In the genomic region with DNA sequence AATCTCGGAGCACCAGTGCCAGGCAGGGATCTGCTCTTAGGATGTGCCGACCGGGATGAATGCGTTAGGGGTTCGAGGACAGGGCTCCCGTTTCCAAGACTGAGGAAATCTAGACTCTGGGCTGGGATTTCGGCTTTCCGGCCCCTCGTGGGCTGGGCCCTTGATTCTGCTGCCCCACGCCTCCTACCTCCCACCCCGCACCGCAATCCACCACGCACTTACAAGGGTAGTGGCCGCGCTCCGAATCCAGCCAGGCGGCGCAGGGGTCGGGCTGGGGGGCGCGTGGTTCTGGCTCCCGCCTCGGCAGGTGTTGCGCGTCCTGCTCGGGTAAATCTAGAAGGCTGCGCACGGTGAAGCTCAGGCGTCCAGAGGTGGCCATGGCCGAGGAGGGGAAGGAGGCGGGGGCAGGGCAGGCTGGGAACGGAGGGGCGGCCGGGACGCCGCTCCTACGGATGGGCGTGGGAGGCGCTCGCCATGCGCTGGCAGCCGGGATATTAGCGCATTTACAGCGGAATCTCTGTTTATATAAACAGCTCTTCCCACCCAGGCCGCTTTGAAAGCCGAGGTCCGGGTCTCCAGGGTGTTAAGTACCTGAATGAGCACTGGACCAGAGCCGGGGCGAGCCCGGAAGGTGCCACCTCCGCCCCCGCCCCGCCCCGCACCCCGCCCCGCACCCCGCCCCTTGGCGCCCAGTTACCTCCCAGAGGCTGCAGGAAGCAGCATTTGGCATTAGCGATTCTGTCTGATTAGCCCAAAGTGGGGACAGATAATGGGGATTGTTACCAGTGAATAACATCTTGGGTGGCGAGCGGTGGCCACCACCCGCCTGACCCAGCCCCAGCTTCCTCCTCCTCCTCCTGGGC, we compare ENCODE assay signal across 9 cellular contexts. TPM values are rescaled to one million over a fixed set of nuclear protein-coding genes. Genes with fewer than 3 reads are reported as not detected.
DNase-seq lines count a peak whose midpoint lies in the region; ATAC-seq, FAIRE-seq and TF ChIP-seq lines count a peak whose summit lies in the region.
"Had no signal": no experiment of that assay in that cellular context is flagged by ENCODE, and none has a peak within 500 bp of the region (broad histone marks: within the 10 kb centered on the region; RNA-seq: fewer than 3 reads in every experiment).

A gene (minus strand): TSS at position 604 of the 863 bp plus-strand sequence. CDS start 225 bp downstream, at position 379.

- H3K9me3 Mint-ChIP-seq in WTC11, result no peaks in the 10 kb centered on the region
- H3K9me3 Mint-ChIP-seq in activated T-helper 1 cell treated with anti-CD3 and anti-CD28 coated beads, Interleukin-12 subunit alpha, Interleukin-12 subunit beta, Interleukin-2, Interleukin-4 antibody, amounts not matched to agents 30 ng/mL and 10 ng/mL and 1 ng/mL, durations not matched to agents 14 hours and 24 hours and 36 hours, result no peaks in the 10 kb centered on the region
- no peaks in the 10 kb centered on the region for H3K9me3 Mint-ChIP-seq in activated CD4-positive, alpha-beta memory T cell treated with anti-CD3 and anti-CD28 coated beads for 36 hours

- H3K4me1 ChIP-seq in kidney (ENCODE audit: control insufficient read depth in 1 of 2, insufficient read depth in 1 of 2, low read depth in 1 of 2, low read length in 2 of 2), result peaks cover 0 to 11% of the 10 kb centered on the region in 2 donors
- peaks cover 0 to 22% of the 10 kb centered on the region in 2 donors for H3K4me1 ChIP-seq in thyroid gland

- DNase-seq in activated CD4-positive, alpha-beta T cell treated with anti-CD3 and anti-CD28 coated beads for 48 hours, result peak; percentile 2
- no peak for DNase-seq in activated CD4-positive, alpha-beta T cell treated with anti-CD3 and anti-CD28 coated beads, Interleukin-2, amount 50 U/mL, for 4 hours
- DNase-seq in WTC11 (ENCODE audit: low spot score), result peak; percentile 51
- DNase-seq in kidney, result peak; percentile 69
- peak; percentile 56 to 58 for DNase-seq in thyroid gland
- no peak for DNase-seq in activated T-helper 1 cell treated with anti-CD3 and anti-CD28 coated beads, Interleukin-12 subunit alpha, Interleukin-12 subunit beta, Interleukin-2, Interleukin-4 antibody, amounts not matched to agents 30 ng/mL and 10 ng/mL and 1 ng/mL, durations not matched to agents 14 hours and 24 hours and 36 hours (ENCODE audit: low spot score)
- DNase-seq in T1000 (lab: John Stamatoyannopoulos, UW), result no peak
- DNase-seq in activated CD4-positive, alpha-beta memory T cell treated with anti-CD3 and anti-CD28 coated beads for 36 hours, result no peak
- DNase-seq: DMS153 had no signal

- no peaks in the 10 kb centered on the region for H3K36me3 ChIP-seq in kidney (ENCODE audit: control insufficient read depth in 1 of 2, insufficient read depth in 2 of 2, low read length in 2 of 2)
- H3K36me3 ChIP-seq in thyroid gland, result no peaks in the 10 kb centered on the region

- H3K27me3 Mint-ChIP-seq in WTC11 (ENCODE audit: low read depth), result no peaks in the 10 kb centered on the region; the same call in 1 of the 2 replicates
- peaks cover 61% of the 10 kb centered on the region for H3K27me3 Mint-ChIP-seq in activated T-helper 1 cell treated with anti-CD3 and anti-CD28 coated beads, Interleukin-12 subunit alpha, Interleukin-12 subunit beta, Interleukin-2, Interleukin-4 antibody, amounts not matched to agents 30 ng/mL and 10 ng/mL and 1 ng/mL, durations not matched to agents 14 hours and 24 hours and 36 hours (ENCODE audit: insufficient read depth)
- peaks cover 67% of the 10 kb centered on the region for H3K27me3 Mint-ChIP-seq in activated CD4-positive, alpha-beta memory T cell treated with anti-CD3 and anti-CD28 coated beads for 36 hours

- WGBS in thyroid gland, 2 donors, result 1% methylated on average over 28 to 30 of the region's 62 CpGs

- no peak within 1 kb of the TSS for H3K9ac ChIP-seq in kidney (ENCODE audit: low read length in 2 of 2)

- H3K4me3 ChIP-seq in kidney (ENCODE audit: low read length in 2 of 2) (peak within 1 kb of the TSS; percentile 53 to 64), thyroid gland (replicated peaks in 1 of 3) (peak within 1 kb of the TSS; percentile 35 to 46 (median 44))

- POLR2A ChIA-PET in WTC11 (lab: Charles Lee), result interaction anchor here (0.6 kb wide), 1 partner anchor 624 kb away, joined by 3 read pairs; no protein-coding TSS in a partner anchor
- POLR2A ChIA-PET in activated CD4-positive, alpha-beta memory T cell treated with anti-CD3 and anti-CD28 coated beads for 36 hours (lab: Charles Lee), result no interaction called here

- no peaks in the 10 kb centered on the region for H3K36me3 Mint-ChIP-seq in WTC11
- H3K36me3 Mint-ChIP-seq in activated T-helper 1 cell treated with anti-CD3 and anti-CD28 coated beads, Interleukin-12 subunit alpha, Interleukin-12 subunit beta, Interleukin-2, Interleukin-4 antibody, amounts not matched to agents 30 ng/mL and 10 ng/mL and 1 ng/mL, durations not matched to agents 14 hours and 24 hours and 36 hours (ENCODE audit: low read depth), result no peaks in the 10 kb centered on the region
- H3K36me3 Mint-ChIP-seq in activated CD4-positive, alpha-beta memory T cell treated with anti-CD3 and anti-CD28 coated beads for 36 hours, result no peaks in the 10 kb centered on the region

- no peak for TF ChIP-seq POLR2A in thyroid gland (IDR thresholded peaks at IDR 0.05)

- TF ChIP-seq CTCF in WTC11 (IDR thresholded peaks at IDR 0.05), result no peak
- TF ChIP-seq CTCF in kidney (IDR thresholded peaks at IDR 0.05; ENCODE audit: borderline replicate concordance, extremely low read depth, insufficient read depth), result no peak
- TF ChIP-seq CTCF in thyroid gland (IDR thresholded peaks at IDR 0.05), result no peak

- ATAC-seq in WTC11, result peak; percentile 33

- H3K9me3 ChIP-seq in kidney (ENCODE audit: control insufficient read depth in 1 of 2, low read length in 2 of 2) (no peaks in the 10 kb centered on the region), thyroid gland (no peaks in the 10 kb centered on the region)

- H3K27me3 ChIP-seq in thyroid gland, result no peaks in the 10 kb centered on the region

- no peak within 1 kb of the TSS for H3K27ac Mint-ChIP-seq in WTC11
- H3K27ac Mint-ChIP-seq in activated T-helper 1 cell treated with anti-CD3 and anti-CD28 coated beads, Interleukin-12 subunit alpha, Interleukin-12 subunit beta, Interleukin-2, Interleukin-4 antibody, amounts not matched to agents 30 ng/mL and 10 ng/mL and 1 ng/mL, durations not matched to agents 14 hours and 24 hours and 36 hours, result no peak within 1 kb of the TSS
- no peak within 1 kb of the TSS for H3K27ac Mint-ChIP-seq in activated CD4-positive, alpha-beta memory T cell treated with anti-CD3 and anti-CD28 coated beads for 36 hours

- intact Hi-C loops in kidney (cut with DNase I) (no loop called here), thyroid gland (cut with DNase I) (no loop called here)
- intact Hi-C loops in activated T-helper 1 cell treated with anti-CD3 and anti-CD28 coated beads, Interleukin-12 subunit alpha, Interleukin-12 subunit beta, Interleukin-2, Interleukin-4 antibody, amounts not matched to agents 30 ng/mL and 10 ng/mL and 1 ng/mL, durations not matched to agents 14 hours and 24 hours and 36 hours (cut with micrococcal nuclease), result loop anchor here (2.0 to 10.0 kb wide), 3 partner anchors 59 to 1633 kb away; no protein-coding TSS in a partner anchor
- intact Hi-C loops in activated CD4-positive, alpha-beta memory T cell treated with anti-CD3 and anti-CD28 coated beads for 36 hours (cut with micrococcal nuclease), result loop anchor here (10.0 kb wide), 1 partner anchor 1013 kb away; a partner anchor contains a TSS

- CTCF ChIA-PET in WTC11 (lab: Charles Lee), result interaction anchor here (0.6 to 8.2 kb wide), 12 partner anchors 23 to 1223 kb away, joined by 3 to 145 read pairs (median 4); a partner anchor contains a TSS
- CTCF ChIA-PET in activated CD4-positive, alpha-beta memory T cell treated with anti-CD3 and anti-CD28 coated beads for 36 hours (lab: Charles Lee), result no interaction called here

- H3K4me1 Mint-ChIP-seq in WTC11, result peaks cover 29% of the 10 kb centered on the region
- H3K4me1 Mint-ChIP-seq in activated T-helper 1 cell treated with anti-CD3 and anti-CD28 coated beads, Interleukin-12 subunit alpha, Interleukin-12 subunit beta, Interleukin-2, Interleukin-4 antibody, amounts not matched to agents 30 ng/mL and 10 ng/mL and 1 ng/mL, durations not matched to agents 14 hours and 24 hours and 36 hours (ENCODE audit: low read depth), result no peaks in the 10 kb centered on the region
- H3K4me1 Mint-ChIP-seq in activated CD4-positive, alpha-beta memory T cell treated with anti-CD3 and anti-CD28 coated beads for 36 hours (ENCODE audit: low read depth), result no peaks in the 10 kb centered on the region

- peak within 1 kb of the TSS; percentile 56 for H3K4me3 Mint-ChIP-seq in WTC11
- no peak within 1 kb of the TSS for H3K4me3 Mint-ChIP-seq in activated T-helper 1 cell treated with anti-CD3 and anti-CD28 coated beads, Interleukin-12 subunit alpha, Interleukin-12 subunit beta, Interleukin-2, Interleukin-4 antibody, amounts not matched to agents 30 ng/mL and 10 ng/mL and 1 ng/mL, durations not matched to agents 14 hours and 24 hours and 36 hours
- H3K4me3 Mint-ChIP-seq in activated CD4-positive, alpha-beta memory T cell treated with anti-CD3 and anti-CD28 coated beads for 36 hours, result no peak within 1 kb of the TSS

- FAIRE-seq in kidney (lab: Jason Lieb, UNC), result no peak

- H3K27ac ChIP-seq in kidney (ENCODE audit: low read depth in 2 of 2, low read length in 2 of 2), result no peak within 1 kb of the TSS
- H3K27ac ChIP-seq in thyroid gland, result peak within 1 kb of the TSS in 2 of 3 donors; percentile 34 to 71

TF ChIP-seq in WTC11, 78 proteins besides CTCF, POLR2A, EP300 and RAD21 (continues in another document):
- no peak for TF ChIP-seq ELF4 (CRISPR knock-in tag; IDR thresholded peaks at IDR 0.05; ENCODE audit: low read depth)
- 0 out of 2 replicates have a peak, but pooled peaks have one; percentile 26 for TF ChIP-seq FOXP1 (CRISPR knock-in tag; IDR thresholded peaks at IDR 0.05; ENCODE audit: borderline replicate concordance)
- TF ChIP-seq, protein P1, sequence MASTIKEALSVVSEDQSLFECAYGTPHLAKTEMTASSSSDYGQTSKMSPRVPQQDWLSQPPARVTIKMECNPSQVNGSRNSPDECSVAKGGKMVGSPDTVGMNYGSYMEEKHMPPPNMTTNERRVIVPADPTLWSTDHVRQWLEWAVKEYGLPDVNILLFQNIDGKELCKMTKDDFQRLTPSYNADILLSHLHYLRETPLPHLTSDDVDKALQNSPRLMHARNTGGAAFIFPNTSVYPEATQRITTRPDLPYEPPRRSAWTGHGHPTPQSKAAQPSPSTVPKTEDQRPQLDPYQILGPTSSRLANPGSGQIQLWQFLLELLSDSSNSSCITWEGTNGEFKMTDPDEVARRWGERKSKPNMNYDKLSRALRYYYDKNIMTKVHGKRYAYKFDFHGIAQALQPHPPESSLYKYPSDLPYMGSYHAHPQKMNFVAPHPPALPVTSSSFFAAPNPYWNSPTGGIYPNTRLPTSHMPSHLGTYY (CRISPR knock-in tag; IDR thresholded peaks at IDR 0.05), result no peak

RNA-seq across cellular contexts. Expression of the gene that starts here (rescaled TPM):
- total RNA-seq in WTC11 (2021), result not detected in 3 replicates
- not detected for total RNA-seq in kidney
- not detected for polyA plus RNA-seq in kidney (ENCODE audit: insufficient read depth, low read depth, low replicate concordance)
- total RNA-seq in thyroid gland, result 1 to 10 TPM; 1.7 to 3.4 (median 2.4) TPM
- total RNA-seq in activated T-helper 1 cell treated with anti-CD3 and anti-CD28 coated beads, Interleukin-12 subunit alpha, Interleukin-12 subunit beta, Interleukin-2, Interleukin-4 antibody, amounts not matched to agents 30 ng/mL and 10 ng/mL and 1 ng/mL, durations not matched to agents 14 hours and 24 hours and 36 hours, result not detected in 2 replicates
- total RNA-seq in activated CD4-positive, alpha-beta memory T cell treated with anti-CD3 and anti-CD28 coated beads for 36 hours, result not detected

Comparison
In these comparisons a context has a peak if more than half of its experiments do, and no peak if none do; other contexts are left out.
1. DNase-seq: peak in activated CD4-positive, alpha-beta T cell treated with anti-CD3 and anti-CD28 coated beads for 48 hours (single experiment) and thyroid gland (2 of 2); none in activated CD4-positive, alpha-beta T cell treated with anti-CD3 and anti-CD28 coated beads, Interleukin-2, amount 50 U/mL, for 4 hours (0 of 2), activated T-helper 1 cell treated with anti-CD3 and anti-CD28 coated beads, Interleukin-12 subunit alpha, Interleukin-12 subunit beta, Interleukin-2, Interleukin-4 antibody, amounts not matched to agents 30 ng/mL and 10 ng/mL and 1 ng/mL, durations not matched to agents 14 hours and 24 hours and 36 hours (single experiment), T1000 (single experiment) and activated CD4-positive, alpha-beta memory T cell treated with anti-CD3 and anti-CD28 coated beads for 36 hours (single experiment).
2. Peak in DNase-seq and ATAC-seq in WTC11; RNA of the gene not detected or under 1 TPM.
3. Peak in DNase-seq and H3K4me3 ChIP-seq in kidney; RNA of the gene not detected or under 1 TPM.
4. H3K27ac ChIP-seq: peak in thyroid gland (2 of 3); none in kidney (0 of 2).
5. intact Hi-C loops: an anchor here in activated T-helper 1 cell treated with anti-CD3 and anti-CD28 coated beads, Interleukin-12 subunit alpha, Interleukin-12 subunit beta, Interleukin-2, Interleukin-4 antibody, amounts not matched to agents 30 ng/mL and 10 ng/mL and 1 ng/mL, durations not matched to agents 14 hours and 24 hours and 36 hours (2.0 to 10.0 kb wide) and activated CD4-positive, alpha-beta memory T cell treated with anti-CD3 and anti-CD28 coated beads for 36 hours (10.0 kb wide); none called in kidney and thyroid gland.